In the genomic region with DNA sequence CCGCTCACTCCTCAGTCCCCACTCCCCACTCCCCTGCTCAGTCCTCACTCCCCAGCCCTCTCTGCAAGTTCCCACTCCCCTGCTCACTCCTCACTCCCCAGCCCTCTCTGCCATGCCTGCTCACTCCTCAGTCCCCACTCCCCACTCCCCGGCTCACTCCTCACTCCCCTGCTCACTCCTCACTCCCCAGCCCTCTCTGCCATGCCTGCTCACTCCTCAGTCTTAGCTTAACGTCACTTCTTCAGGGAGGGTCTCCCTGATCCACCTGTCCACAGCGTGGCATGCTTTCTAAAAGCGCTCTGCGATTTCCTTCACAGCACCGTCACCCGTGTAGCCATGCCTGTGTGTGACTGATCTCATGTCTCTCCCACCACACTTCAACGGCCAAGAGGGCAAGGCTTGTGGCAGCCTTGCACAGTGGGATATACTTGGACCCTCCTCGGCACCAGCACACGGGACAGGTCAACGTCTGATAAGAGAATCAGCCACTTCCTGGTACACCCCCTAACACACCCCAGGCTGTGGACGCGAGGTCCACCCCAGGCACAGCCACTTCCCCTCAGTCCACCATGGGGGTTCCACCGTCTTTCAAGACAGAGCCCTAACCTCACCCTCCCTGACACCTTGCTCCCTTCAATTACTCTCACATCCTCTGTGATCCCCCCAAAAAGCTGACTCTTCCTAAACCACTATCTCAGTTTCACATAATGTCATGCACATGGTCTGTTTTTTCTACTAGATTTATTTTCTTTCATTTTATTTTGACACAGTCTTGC, we compare ENCODE assay signal across 1 cellular context.
TF ChIP-seq lines count a peak whose summit lies in the region.

No MANE protein-coding gene starts in this region.

TF ChIP-seq in H1, 55 proteins besides CTCF, POLR2A, EP300 and RAD21:
- TF ChIP-seq, protein P1, sequence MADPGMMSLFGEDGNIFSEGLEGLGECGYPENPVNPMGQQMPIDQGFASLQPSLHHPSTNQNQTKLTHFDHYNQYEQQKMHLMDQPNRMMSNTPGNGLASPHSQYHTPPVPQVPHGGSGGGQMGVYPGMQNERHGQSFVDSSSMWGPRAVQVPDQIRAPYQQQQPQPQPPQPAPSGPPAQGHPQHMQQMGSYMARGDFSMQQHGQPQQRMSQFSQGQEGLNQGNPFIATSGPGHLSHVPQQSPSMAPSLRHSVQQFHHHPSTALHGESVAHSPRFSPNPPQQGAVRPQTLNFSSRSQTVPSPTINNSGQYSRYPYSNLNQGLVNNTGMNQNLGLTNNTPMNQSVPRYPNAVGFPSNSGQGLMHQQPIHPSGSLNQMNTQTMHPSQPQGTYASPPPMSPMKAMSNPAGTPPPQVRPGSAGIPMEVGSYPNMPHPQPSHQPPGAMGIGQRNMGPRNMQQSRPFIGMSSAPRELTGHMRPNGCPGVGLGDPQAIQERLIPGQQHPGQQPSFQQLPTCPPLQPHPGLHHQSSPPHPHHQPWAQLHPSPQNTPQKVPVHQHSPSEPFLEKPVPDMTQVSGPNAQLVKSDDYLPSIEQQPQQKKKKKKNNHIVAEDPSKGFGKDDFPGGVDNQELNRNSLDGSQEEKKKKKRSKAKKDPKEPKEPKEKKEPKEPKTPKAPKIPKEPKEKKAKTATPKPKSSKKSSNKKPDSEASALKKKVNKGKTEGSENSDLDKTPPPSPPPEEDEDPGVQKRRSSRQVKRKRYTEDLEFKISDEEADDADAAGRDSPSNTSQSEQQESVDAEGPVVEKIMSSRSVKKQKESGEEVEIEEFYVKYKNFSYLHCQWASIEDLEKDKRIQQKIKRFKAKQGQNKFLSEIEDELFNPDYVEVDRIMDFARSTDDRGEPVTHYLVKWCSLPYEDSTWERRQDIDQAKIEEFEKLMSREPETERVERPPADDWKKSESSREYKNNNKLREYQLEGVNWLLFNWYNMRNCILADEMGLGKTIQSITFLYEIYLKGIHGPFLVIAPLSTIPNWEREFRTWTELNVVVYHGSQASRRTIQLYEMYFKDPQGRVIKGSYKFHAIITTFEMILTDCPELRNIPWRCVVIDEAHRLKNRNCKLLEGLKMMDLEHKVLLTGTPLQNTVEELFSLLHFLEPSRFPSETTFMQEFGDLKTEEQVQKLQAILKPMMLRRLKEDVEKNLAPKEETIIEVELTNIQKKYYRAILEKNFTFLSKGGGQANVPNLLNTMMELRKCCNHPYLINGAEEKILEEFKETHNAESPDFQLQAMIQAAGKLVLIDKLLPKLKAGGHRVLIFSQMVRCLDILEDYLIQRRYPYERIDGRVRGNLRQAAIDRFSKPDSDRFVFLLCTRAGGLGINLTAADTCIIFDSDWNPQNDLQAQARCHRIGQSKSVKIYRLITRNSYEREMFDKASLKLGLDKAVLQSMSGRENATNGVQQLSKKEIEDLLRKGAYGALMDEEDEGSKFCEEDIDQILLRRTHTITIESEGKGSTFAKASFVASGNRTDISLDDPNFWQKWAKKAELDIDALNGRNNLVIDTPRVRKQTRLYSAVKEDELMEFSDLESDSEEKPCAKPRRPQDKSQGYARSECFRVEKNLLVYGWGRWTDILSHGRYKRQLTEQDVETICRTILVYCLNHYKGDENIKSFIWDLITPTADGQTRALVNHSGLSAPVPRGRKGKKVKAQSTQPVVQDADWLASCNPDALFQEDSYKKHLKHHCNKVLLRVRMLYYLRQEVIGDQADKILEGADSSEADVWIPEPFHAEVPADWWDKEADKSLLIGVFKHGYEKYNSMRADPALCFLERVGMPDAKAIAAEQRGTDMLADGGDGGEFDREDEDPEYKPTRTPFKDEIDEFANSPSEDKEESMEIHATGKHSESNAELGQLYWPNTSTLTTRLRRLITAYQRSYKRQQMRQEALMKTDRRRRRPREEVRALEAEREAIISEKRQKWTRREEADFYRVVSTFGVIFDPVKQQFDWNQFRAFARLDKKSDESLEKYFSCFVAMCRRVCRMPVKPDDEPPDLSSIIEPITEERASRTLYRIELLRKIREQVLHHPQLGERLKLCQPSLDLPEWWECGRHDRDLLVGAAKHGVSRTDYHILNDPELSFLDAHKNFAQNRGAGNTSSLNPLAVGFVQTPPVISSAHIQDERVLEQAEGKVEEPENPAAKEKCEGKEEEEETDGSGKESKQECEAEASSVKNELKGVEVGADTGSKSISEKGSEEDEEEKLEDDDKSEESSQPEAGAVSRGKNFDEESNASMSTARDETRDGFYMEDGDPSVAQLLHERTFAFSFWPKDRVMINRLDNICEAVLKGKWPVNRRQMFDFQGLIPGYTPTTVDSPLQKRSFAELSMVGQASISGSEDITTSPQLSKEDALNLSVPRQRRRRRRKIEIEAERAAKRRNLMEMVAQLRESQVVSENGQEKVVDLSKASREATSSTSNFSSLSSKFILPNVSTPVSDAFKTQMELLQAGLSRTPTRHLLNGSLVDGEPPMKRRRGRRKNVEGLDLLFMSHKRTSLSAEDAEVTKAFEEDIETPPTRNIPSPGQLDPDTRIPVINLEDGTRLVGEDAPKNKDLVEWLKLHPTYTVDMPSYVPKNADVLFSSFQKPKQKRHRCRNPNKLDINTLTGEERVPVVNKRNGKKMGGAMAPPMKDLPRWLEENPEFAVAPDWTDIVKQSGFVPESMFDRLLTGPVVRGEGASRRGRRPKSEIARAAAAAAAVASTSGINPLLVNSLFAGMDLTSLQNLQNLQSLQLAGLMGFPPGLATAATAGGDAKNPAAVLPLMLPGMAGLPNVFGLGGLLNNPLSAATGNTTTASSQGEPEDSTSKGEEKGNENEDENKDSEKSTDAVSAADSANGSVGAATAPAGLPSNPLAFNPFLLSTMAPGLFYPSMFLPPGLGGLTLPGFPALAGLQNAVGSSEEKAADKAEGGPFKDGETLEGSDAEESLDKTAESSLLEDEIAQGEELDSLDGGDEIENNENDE (IDR thresholded peaks at IDR 0.05; ENCODE audit: insufficient replicate concordance, low read length) = no peak
- TF ChIP-seq EGR1 (IDR thresholded peaks at IDR 0.05; ENCODE audit: borderline replicate concordance, low read depth, low read length) (no peak), HDAC2 (IDR thresholded peaks at IDR 0.05; ENCODE audit: borderline replicate concordance in 1 of 2, low read depth in 2 of 2, low read length in 2 of 2) (no peak), TAF7 (optimal IDR thresholded peaks at IDR 0.05; ENCODE audit: borderline replicate concordance, low read depth, low read length) (no peak), CEBPB (IDR thresholded peaks at IDR 0.05; ENCODE audit: low read depth, low read length) (no peak), RFX5 (IDR thresholded peaks at IDR 0.05; ENCODE audit: borderline replicate concordance, low read depth, low read length) (no peak), MAFK (IDR thresholded peaks at IDR 0.05; ENCODE audit: low read depth, low read length) (no peak), RNF2 (IDR thresholded peaks at IDR 0.05; ENCODE audit: borderline replicate concordance, low read depth, low read length, missing control alignments, poor library complexity, severe bottlenecking) (no peak), SIN3A (conservative IDR thresholded peaks at IDR 0.05 in 1 of 2, IDR thresholded peaks at IDR 0.05 in 1 of 2; ENCODE audit: low read depth in 1 of 2, low read length in 2 of 2) (no peak), CTBP2 (IDR thresholded peaks at IDR 0.05; ENCODE audit: borderline replicate concordance, insufficient read depth, insufficient read length, low read length) (no peak), FOSL1 (IDR thresholded peaks at IDR 0.05; ENCODE audit: insufficient read depth, low read depth, low read length) (no peak), SP2 (IDR thresholded peaks at IDR 0.05; ENCODE audit: low read length) (no peak), CHD2 (IDR thresholded peaks at IDR 0.05; ENCODE audit: low read length) (no peak)
- TF ChIP-seq, protein P2, sequence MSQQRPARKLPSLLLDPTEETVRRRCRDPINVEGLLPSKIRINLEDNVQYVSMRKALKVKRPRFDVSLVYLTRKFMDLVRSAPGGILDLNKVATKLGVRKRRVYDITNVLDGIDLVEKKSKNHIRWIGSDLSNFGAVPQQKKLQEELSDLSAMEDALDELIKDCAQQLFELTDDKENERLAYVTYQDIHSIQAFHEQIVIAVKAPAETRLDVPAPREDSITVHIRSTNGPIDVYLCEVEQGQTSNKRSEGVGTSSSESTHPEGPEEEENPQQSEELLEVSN (IDR thresholded peaks at IDR 0.05) = no peak
- TF ChIP-seq, protein P3, sequence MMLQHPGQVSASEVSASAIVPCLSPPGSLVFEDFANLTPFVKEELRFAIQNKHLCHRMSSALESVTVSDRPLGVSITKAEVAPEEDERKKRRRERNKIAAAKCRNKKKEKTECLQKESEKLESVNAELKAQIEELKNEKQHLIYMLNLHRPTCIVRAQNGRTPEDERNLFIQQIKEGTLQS (IDR thresholded peaks at IDR 0.05; ENCODE audit: insufficient read depth, low read depth, low read length) = no peak
